In genomic region chr2:151289972-151290335, GRCh38 we compare ENCODE assay signal across 8 cellular contexts. TPM values are rescaled to one million over a fixed set of nuclear protein-coding genes. Genes with fewer than 3 reads are reported as not detected.
DNase-seq lines count a peak whose midpoint lies in the region; FAIRE-seq and TF ChIP-seq lines count a peak whose summit lies in the region.

No MANE protein-coding gene starts in this region.

- peak overlapping the region; percentile 89 for H2AFZ ChIP-seq in Karpas-422 (ENCODE audit: low read length)
- H2AFZ ChIP-seq in astrocyte (ENCODE audit: low read depth, low read length), result peak overlapping the region; percentile 95

- H3K36me3 Mint-ChIP-seq in astrocyte (ENCODE audit: low read depth, unreplicated experiment), result no peaks in the 10 kb centered on the region

- peak; percentile 75 for FAIRE-seq in astrocyte (lab: Jason Lieb, UNC)

- H3K9ac ChIP-seq in Karpas-422 (ENCODE audit: low read length), result peak overlapping the region; percentile 80
- H3K9ac ChIP-seq in astrocyte (ENCODE audit: low read length), result peak overlapping the region; percentile 87
- peak overlapping the region; percentile 24; the same call in 1 of the 2 replicates for H3K9ac ChIP-seq in iPS-20b (ENCODE audit: low read depth, low read length)

- no peaks in the 10 kb centered on the region for H3K27me3 Mint-ChIP-seq in astrocyte (ENCODE audit: low read depth, unreplicated experiment)

- H3K27ac ChIP-seq in Karpas-422 (ENCODE audit: low read length), result no peak overlapping the region
- peak overlapping the region; percentile 84 for H3K27ac ChIP-seq in astrocyte (ENCODE audit: low read depth, low read length)
- no peak overlapping the region for H3K27ac ChIP-seq in iPS-20b (ENCODE audit: low read length)

- H3K9me2 ChIP-seq in Karpas-422 (replicated peaks; ENCODE audit: insufficient read depth, low read length), result no peaks in the 10 kb centered on the region

- H3K4me3 ChIP-seq in Karpas-422 (ENCODE audit: low read length) (peak overlapping the region; percentile 81), astrocyte (ENCODE audit: insufficient read depth, low read depth, low read length) (peak overlapping the region; percentile 63), iPS-20b (ENCODE audit: low read length) (peak overlapping the region; percentile 67)

- DNase-seq in NCI-H2029 treated with DMSO at 0.1 percent for 48 hours (lab: John Stamatoyannopoulos, UW), result peak; percentile 52
- no peak for DNase-seq in NCI-H2029 (lab: John Stamatoyannopoulos, UW)
- peak; percentile 46 for DNase-seq in H4 (ENCODE audit: low spot score)
- DNase-seq in Karpas-422, result peak; percentile 51
- no peak for DNase-seq in astrocyte (ENCODE audit: low read depth)
- DNase-seq in stimulated activated CD4-positive, alpha-beta T cell treated with anti-CD3 and anti-CD28 coated beads, Interleukin-1b, Interleukin-23, amount 100 ng/mL, for 48 hours, result peak; percentile 20
- DNase-seq in SW480 (ENCODE audit: low spot score), result no peak

- no peaks in the 10 kb centered on the region for H3K36me3 ChIP-seq in Karpas-422 (ENCODE audit: insufficient read depth, low read length)
- H3K36me3 ChIP-seq in astrocyte (ENCODE audit: insufficient read depth, low read length), result no peaks in the 10 kb centered on the region
- no peaks in the 10 kb centered on the region for H3K36me3 ChIP-seq in iPS-20b (ENCODE audit: insufficient read depth, low read depth, low read length)

- H3K9me3 ChIP-seq in Karpas-422 (ENCODE audit: low read length) (no peaks in the 10 kb centered on the region), astrocyte (ENCODE audit: insufficient read depth, low read depth, low read length) (no peaks in the 10 kb centered on the region), iPS-20b (ENCODE audit: insufficient read depth, low read depth, low read length) (no peaks in the 10 kb centered on the region)

- H3K4me3 Mint-ChIP-seq in astrocyte (ENCODE audit: unreplicated experiment), result peak overlapping the region; percentile 45

- H3K4me1 Mint-ChIP-seq in astrocyte (ENCODE audit: low read depth, unreplicated experiment), result peaks cover 4% of the 10 kb centered on the region

- H3K79me2 ChIP-seq in Karpas-422 (ENCODE audit: low read length), result no peaks in the 10 kb centered on the region
- no peaks in the 10 kb centered on the region for H3K79me2 ChIP-seq in astrocyte (ENCODE audit: insufficient read depth, low read length)

- peaks cover 3% of the 10 kb centered on the region for H3K9me3 Mint-ChIP-seq in astrocyte (ENCODE audit: unreplicated experiment)

- no peaks in the 10 kb centered on the region for H3K27me3 ChIP-seq in Karpas-422 (ENCODE audit: low read length)
- no peaks in the 10 kb centered on the region for H3K27me3 ChIP-seq in astrocyte (ENCODE audit: insufficient read depth, low read length)
- H3K27me3 ChIP-seq in iPS-20b (ENCODE audit: insufficient read depth, low read length), result peaks cover 10% of the 10 kb centered on the region; the same call in 1 of the 2 replicates

- H3K27ac Mint-ChIP-seq in astrocyte (ENCODE audit: unreplicated experiment), result peak overlapping the region; percentile 72

- H3K4me2 ChIP-seq in Karpas-422 (ENCODE audit: low read depth, low read length, poor library complexity, severe bottlenecking) (peak overlapping the region; percentile 82), astrocyte (ENCODE audit: low read length) (peak overlapping the region; percentile 83)

- no peak for TF ChIP-seq CTCF in astrocyte (IDR thresholded peaks at IDR 0.05; ENCODE audit: insufficient read depth, low read depth, low read length)

- no peaks in the 10 kb centered on the region for H4K20me1 ChIP-seq in Karpas-422 (ENCODE audit: insufficient read depth, low read depth, low read length)
- no peaks in the 10 kb centered on the region for H4K20me1 ChIP-seq in astrocyte (ENCODE audit: insufficient read depth, low read length)

- peaks cover 21% of the 10 kb centered on the region for H3K4me1 ChIP-seq in Karpas-422 (ENCODE audit: low read length)
- H3K4me1 ChIP-seq in astrocyte (ENCODE audit: insufficient read depth, low read length), result no peaks in the 10 kb centered on the region
- no peaks in the 10 kb centered on the region for H3K4me1 ChIP-seq in iPS-20b (ENCODE audit: insufficient read depth, low read length)

RNA-seq across cellular contexts. Expression of gene NMI, which starts 0.5 kb away (rescaled TPM):
- 23.0 and 23.6 TPM in 2 replicates for total RNA-seq in H4 (2014; rRNA removed; shearing (Covaris generic))
- total RNA-seq in Karpas-422 (2014; rRNA removed; shearing (Covaris generic); ENCODE audit: low replicate concordance), result 5.3 TPM in 2 replicates
- total RNA-seq in astrocyte, result 7.5 and 7.6 TPM in 2 replicates

RNA-seq across cellular contexts. Expression of gene RBM43, which starts 28.3 kb away (rescaled TPM):
- total RNA-seq in H4 (2014; rRNA removed; shearing (Covaris generic)), result 0.37 and 2.0 TPM in 2 replicates
- 3.7 and 4.5 TPM in 2 replicates for total RNA-seq in Karpas-422 (2014; rRNA removed; shearing (Covaris generic); ENCODE audit: low replicate concordance)
- 4.8 and 5.5 TPM in 2 replicates for total RNA-seq in astrocyte

Comparison
In these comparisons a context has a peak if more than half of its experiments do, and no peak if none do; other contexts are left out.
1. DNase-seq: peak in NCI-H2029 treated with DMSO at 0.1 percent for 48 hours (single experiment), H4 (single experiment), Karpas-422 (single experiment) and stimulated activated CD4-positive, alpha-beta T cell treated with anti-CD3 and anti-CD28 coated beads, Interleukin-1b, Interleukin-23, amount 100 ng/mL, for 48 hours (single experiment); none in NCI-H2029 (single experiment), astrocyte (single experiment) and SW480 (single experiment).
2. H3K9ac ChIP-seq: peak in every context shown above with its lines; median percentile 87 in astrocyte; 80 in Karpas-422; 24 in iPS-20b.
3. Peak in every context shown above with its lines, with median percentiles within 50 percentile points of each other: H3K4me3 ChIP-seq.